Comparison of ENCODE assay signal across 17 cellular contexts in the genomic region with DNA sequence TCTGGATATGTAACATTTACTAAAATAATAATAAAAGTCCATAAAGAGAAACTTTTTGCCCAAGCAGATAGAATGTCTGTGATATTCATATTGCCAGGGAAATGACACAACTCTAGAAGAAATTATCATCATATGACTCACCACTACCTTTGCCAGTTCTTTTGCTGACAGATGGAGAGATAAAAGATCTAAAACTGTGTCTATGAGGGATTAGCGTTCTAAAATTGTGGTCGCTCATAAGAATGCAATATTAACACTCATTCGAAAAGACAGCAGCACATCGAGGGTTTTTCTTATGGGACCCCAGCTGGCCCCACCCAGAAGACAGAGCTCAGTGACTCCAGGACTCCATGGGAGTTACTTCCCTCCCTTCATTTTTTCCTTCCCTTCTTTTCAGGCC. TPM values are rescaled to one million over a fixed set of nuclear protein-coding genes. Genes with fewer than 3 reads are reported as not detected.
DNase-seq lines count a peak whose midpoint lies in the region; ATAC-seq and TF ChIP-seq lines count a peak whose summit lies in the region.
"Had no signal": no experiment of that assay in that cellular context is flagged by ENCODE, and none has a peak within 500 bp of the region (broad histone marks: within the 10 kb centered on the region; RNA-seq: fewer than 3 reads in every experiment).

No MANE protein-coding gene starts in this region.

- H3K79me2 ChIP-seq in neural progenitor cell (ENCODE audit: low read depth) = no peaks in the 10 kb centered on the region

- H3K9me3 ChIP-seq in neural progenitor cell (ENCODE audit: low read depth) (no peaks in the 10 kb centered on the region), left lung (peaks cover 0 to 13% of the 10 kb centered on the region in 2 donors)

- peaks cover 5% of the 10 kb centered on the region for H3K27me3 Mint-ChIP-seq in neural progenitor cell (ENCODE audit: insufficient read depth, low read depth)

- H3K27ac Mint-ChIP-seq in neural progenitor cell = no peak overlapping the region
- H3K27ac Mint-ChIP-seq: GM23338; nephron; stimulated activated naive CD8-positive, alpha-beta T cell treated with anti-CD3 and anti-CD28 coated beads, Interleukin-15, Interleukin-2, amounts not matched to agents 100 ng/mL and 50 ng/mL, for 24 hours had no signal

- H3K4me3 Mint-ChIP-seq in neural progenitor cell = no peak overlapping the region
- H3K4me3 Mint-ChIP-seq: GM23338; nephron; stimulated activated naive CD8-positive, alpha-beta T cell treated with anti-CD3 and anti-CD28 coated beads, Interleukin-15, Interleukin-2, amounts not matched to agents 100 ng/mL and 50 ng/mL, for 24 hours had no signal

- H3K27me3 ChIP-seq in brain microvascular endothelial cell (replicated peaks) = no peaks in the 10 kb centered on the region
- no peaks in the 10 kb centered on the region for H3K27me3 ChIP-seq in neural progenitor cell
- H3K27me3 ChIP-seq in left lung = peaks cover 5 to 24% of the 10 kb centered on the region in 2 donors

- intact Hi-C loops in left lung (cut with DNase I) = no loop called here

- H3K36me3 Mint-ChIP-seq in neural progenitor cell = no peaks in the 10 kb centered on the region

- H3K4me1 Mint-ChIP-seq in neural progenitor cell = peaks cover 10% of the 10 kb centered on the region
- H3K4me1 Mint-ChIP-seq: nephron had no signal

- H3K27ac ChIP-seq in brain microvascular endothelial cell = no peak overlapping the region
- H3K27ac ChIP-seq in neural progenitor cell = no peak overlapping the region
- no peak overlapping the region for H3K27ac ChIP-seq in left lung
- H3K27ac ChIP-seq in coronary artery = no peak overlapping the region
- H3K27ac ChIP-seq: VCaP had no signal

- peak overlapping the region; percentile 54 for H3K4me2 ChIP-seq in neural progenitor cell
- H3K4me2 ChIP-seq: GM23338 had no signal

- H3K9ac ChIP-seq in neural progenitor cell = no peak overlapping the region

- DNase-seq in GM03348 (ENCODE audit: low spot score) (peak; percentile 71), M059J (ENCODE audit: low read depth) (peak; percentile 82), brain microvascular endothelial cell (peak; percentile 19), neural progenitor cell (ENCODE audit: low spot score) (no peak), left lung (no peak), coronary artery (ENCODE audit: low spot score) (no peak)
- DNase-seq: activated effector memory CD4-positive, alpha-beta T cell treated with Interleukin-2 at 50 U/mL for 16 hours; DMS79; NCI-H1436; stimulated activated CD4-positive, alpha-beta T cell treated with anti-CD3 and anti-CD28 coated beads, Interleukin-15, amount 100 ng/mL, for 24 hours had no signal

- TF ChIP-seq CTCF in brain microvascular endothelial cell (IDR thresholded peaks at IDR 0.05; ENCODE audit: low read depth, low read length, missing control alignments) (no peak), neural progenitor cell (IDR thresholded peaks at IDR 0.05) (no peak), left lung (IDR thresholded peaks at IDR 0.05) (no peak), coronary artery (IDR thresholded peaks at IDR 0.05) (no peak)

- no peak for ATAC-seq in HG03439 (IDR thresholded peaks at IDR 0.05; ENCODE audit: unreplicated experiment)
- ATAC-seq in left lung = no peak
- ATAC-seq in HG02623 (IDR thresholded peaks at IDR 0.05; ENCODE audit: unreplicated experiment) = no peak
- ATAC-seq: GM23338, Panc1 had no signal

- peaks cover 4% of the 10 kb centered on the region for H3K9me3 Mint-ChIP-seq in neural progenitor cell
- H3K9me3 Mint-ChIP-seq: stimulated activated naive CD8-positive, alpha-beta T cell treated with anti-CD3 and anti-CD28 coated beads, Interleukin-15, Interleukin-2, amounts not matched to agents 100 ng/mL and 50 ng/mL, for 24 hours had no signal

- in situ Hi-C loops in brain microvascular endothelial cell (cut with HindIII; ENCODE audit: low pct_ligation_motif_present, low sequenced_read_pairs) = no loop called here

- H3F3A ChIP-seq in neural progenitor cell (ENCODE audit: low read depth) = no peaks in the 10 kb centered on the region

- H4K20me1 ChIP-seq in neural progenitor cell (ENCODE audit: low read depth) = no peaks in the 10 kb centered on the region

- H3K4me1 ChIP-seq in neural progenitor cell (peaks cover 13% of the 10 kb centered on the region), left lung (no peaks in the 10 kb centered on the region)

- no peak overlapping the region for H3K4me3 ChIP-seq in brain microvascular endothelial cell (ENCODE audit: low read depth, low read length)
- H3K4me3 ChIP-seq in neural progenitor cell = no peak overlapping the region
- H3K4me3 ChIP-seq in left lung = no peak overlapping the region
- H3K4me3 ChIP-seq in coronary artery = no peak overlapping the region
- H3K4me3 ChIP-seq: GM23338 had no signal

- no peak overlapping the region for H2AFZ ChIP-seq in neural progenitor cell (replicated peaks)

- H3K36me3 ChIP-seq in brain microvascular endothelial cell (replicated peaks) (no peaks in the 10 kb centered on the region), neural progenitor cell (no peaks in the 10 kb centered on the region), left lung (no peaks in the 10 kb centered on the region)

RNA-seq across cellular contexts. Expression of gene LANCL2, which starts 16.6 kb away (rescaled TPM):
- 12.7 and 32.8 TPM in 2 replicates for total RNA-seq in M059J (2014; rRNA removed; shearing (Covaris generic))
- total RNA-seq in neural progenitor cell (ENCODE audit: low replicate concordance) = 7.1 and 7.3 TPM in 2 replicates
- total RNA-seq in left lung = 10 to 100 TPM in 1 of 2 donors, 1 to 10 TPM in 1; 9.5 to 10.9 TPM

Comparison
In these comparisons a context has a peak if more than half of its experiments do, and no peak if none do; other contexts are left out.
1. DNase-seq: peak in GM03348 (single experiment), M059J (single experiment) and brain microvascular endothelial cell (single experiment); none in neural progenitor cell (single experiment), left lung (0 of 2) and coronary artery (single experiment).